In genomic region chr6:25058387-25058786, GRCh38 we compare ENCODE assay signal across 18 cellular contexts.
"Had no signal": no experiment of that assay in that cellular context is flagged by ENCODE, and none has a peak within 500 bp of the region (broad histone marks: within the 10 kb centered on the region; RNA-seq: fewer than 3 reads in every experiment).

No MANE protein-coding gene starts in this region.

- H3K27me3 ChIP-seq: brain microvascular endothelial cell, left lung, vagina had no signal

- H3K4me3 ChIP-seq: coronary artery, left lung, vagina had no signal

- H3K36me3 Mint-ChIP-seq: mesothelial cell of epicardium had no signal

- H3K27ac ChIP-seq: brain microvascular endothelial cell, coronary artery, left lung, vagina, WERI-Rb-1 had no signal

- DNase-seq: activated naive CD4-positive, alpha-beta T cell treated with Interleukin-2 at 50 U/mL for 16 hours; aorta; brain microvascular endothelial cell; left lung; occipital lobe; retina; stimulated activated CD4-positive, alpha-beta T cell treated with anti-CD3 and anti-CD28 coated beads, Interleukin-1b, Interleukin-23, amount 100 ng/mL, for 48 hours; stimulated activated CD8-positive, alpha-beta memory T cell treated with anti-CD3 and anti-CD28 coated beads, Interleukin-4, amount 100 ng/mL, for 48 hours; stimulated activated naive CD8-positive, alpha-beta T cell treated with anti-CD3 and anti-CD28 coated beads, Interleukin-15, Interleukin-2, amounts not matched to agents 100 U/mL and 50 U/mL, for 24 hours; SW 1271; trophoblast cell; WERI-Rb-1 had no signal

- H3K9me3 ChIP-seq: left lung, vagina had no signal

- H3K9me3 Mint-ChIP-seq: activated T-helper 2 cell treated with anti-CD3 and anti-CD28 coated beads, Interferon-gamma antibody, Interleukin-2, Interleukin-4, amounts not matched to agents 10 μg/mL and 5 μg/mL and 100 μg/mL, durations not matched to agents 14 hours and 24 hours and 36 hours; central memory CD8-positive, alpha-beta T cell; nephron had no signal

- H3K36me3 ChIP-seq: brain microvascular endothelial cell, left lung, vagina, WERI-Rb-1 had no signal

- H3K4me3 Mint-ChIP-seq: central memory CD8-positive, alpha-beta T cell; mesothelial cell of epicardium; nephron had no signal

- ATAC-seq: left lung; stimulated activated naive CD8-positive, alpha-beta T cell treated with anti-CD3 and anti-CD28 coated beads, Interleukin-15, Interleukin-2, amounts not matched to agents 100 U/mL and 50 U/mL, for 24 hours had no signal

- H3K27ac Mint-ChIP-seq: activated T-helper 2 cell treated with anti-CD3 and anti-CD28 coated beads, Interferon-gamma antibody, Interleukin-2, Interleukin-4, amounts not matched to agents 10 μg/mL and 5 μg/mL and 100 μg/mL, durations not matched to agents 14 hours and 24 hours and 36 hours; mesothelial cell of epicardium; nephron had no signal

- H3K27me3 Mint-ChIP-seq: central memory CD8-positive, alpha-beta T cell had no signal
